Comparison of ENCODE assay signal across 35 cellular contexts in genomic region chr15:24977686-24978085, GRCh38. TPM values are rescaled to one million over a fixed set of nuclear protein-coding genes. Genes with fewer than 3 reads are reported as not detected.
"Had no signal": no experiment of that assay in that cellular context is flagged by ENCODE, and none has a peak within 500 bp of the region (broad histone marks: within the 10 kb centered on the region; RNA-seq: fewer than 3 reads in every experiment).

No MANE protein-coding gene starts in this region.

- H3K4me1 ChIP-seq: ascending aorta had no signal

- H3K27ac ChIP-seq: ascending aorta, cardiac muscle cell, VCaP had no signal

- DNase-seq: activated CD4-positive, alpha-beta memory T cell treated with anti-CD3 and anti-CD28 coated beads for 36 hours; activated CD4-positive, alpha-beta T cell treated with anti-CD3 and anti-CD28 coated beads for 1 hour; activated CD4-positive, alpha-beta T cell treated with anti-CD3 and anti-CD28 coated beads for 36 hours; activated CD4-positive, alpha-beta T cell treated with anti-CD3 and anti-CD28 coated beads for 48 hours; activated CD4-positive, alpha-beta T cell treated with anti-CD3 and anti-CD28 coated beads, Interleukin-2, amount 10 ng/mL, durations not matched to agents 7 days and 5 days; activated CD4-positive, CD25-positive, alpha-beta regulatory T cell; activated CD8-positive, alpha-beta memory T cell treated with anti-CD3 and anti-CD28 coated beads, Interleukin-2, amount 50 U/mL, for 4 hours; activated CD8-positive, alpha-beta T cell treated with anti-CD3 and anti-CD28 coated beads for 36 hours; activated effector memory CD4-positive, alpha-beta T cell treated with Interleukin-2 at 50 U/mL for 16 hours; activated gamma-delta T cell; activated naive CD4-positive, alpha-beta T cell treated with anti-CD3 and anti-CD28 coated beads, Interleukin-2, amount 10 ng/mL, durations not matched to agents 7 days and 5 days; activated naive CD4-positive, alpha-beta T cell treated with Interleukin-2 at 50 U/mL for 16 hours; activated naive CD8-positive, alpha-beta T cell treated with anti-CD3 and anti-CD28 coated beads, Interleukin-2, amount 10 ng/mL, durations not matched to agents 7 days and 5 days; activated naive CD8-positive, alpha-beta T cell treated with anti-CD3 and anti-CD28 coated beads, Interleukin-2, amount 50 U/mL, for 24 hours; activated T-cell treated with anti-CD3 and anti-CD28 coated beads for 4 hours; activated T-cell treated with anti-CD3 and anti-CD28 coated beads, Interleukin-2, amount 50 U/mL, for 24 hours; activated T-cell treated with anti-CD3 and anti-CD28 coated beads, Interleukin-2, amount 50 U/mL, for 48 hours; amygdala; anterior cingulate cortex; caudate nucleus; cerebellar nuclear complex; T-helper 1 cell; T-helper 2 cell; T-helper 9 cell had no signal

- H3K27ac Mint-ChIP-seq: activated CD4-positive, alpha-beta memory T cell treated with anti-CD3 and anti-CD28 coated beads for 36 hours; activated CD4-positive, alpha-beta T cell treated with anti-CD3 and anti-CD28 coated beads for 36 hours; activated CD4-positive, alpha-beta T cell treated with anti-CD3 and anti-CD28 coated beads, Interleukin-2, amount 10 ng/mL, durations not matched to agents 7 days and 5 days; activated CD8-positive, alpha-beta T cell treated with anti-CD3 and anti-CD28 coated beads for 36 hours; activated naive CD4-positive, alpha-beta T cell treated with anti-CD3 and anti-CD28 coated beads, Interleukin-2, amount 10 ng/mL, durations not matched to agents 7 days and 5 days; activated naive CD4-positive, alpha-beta T cell treated with anti-CD3 and anti-CD28 coated beads, Interleukin-2, amount 50 U/mL, for 24 hours; activated naive CD8-positive, alpha-beta T cell; activated naive CD8-positive, alpha-beta T cell treated with anti-CD3 and anti-CD28 coated beads, Interleukin-2, amount 10 ng/mL, durations not matched to agents 7 days and 5 days; activated naive CD8-positive, alpha-beta T cell treated with anti-CD3 and anti-CD28 coated beads, Interleukin-2, amount 50 U/mL, for 24 hours; activated T-cell treated with anti-CD3 and anti-CD28 coated beads, Interleukin-2, amount 50 U/mL, for 24 hours; activated T-helper 2 cell treated with anti-CD3 and anti-CD28 coated beads, Interferon-gamma antibody, Interleukin-2, Interleukin-4, amounts not matched to agents 10 μg/mL and 5 μg/mL and 100 μg/mL, durations not matched to agents 14 hours and 24 hours and 36 hours; brain; T-helper 1 cell treated with Interleukin-12 subunit alpha and Interleukin-12 subunit beta and Interleukin-4 antibody, amounts not matched to agents 30 μg/mL and 1 μg/mL, for 36 hours; T-helper 2 cell treated with Interferon-gamma antibody and Interleukin-4, amounts not matched to agents 5 μg/mL and 100 μg/mL, for 36 hours had no signal

- H3K4me3 Mint-ChIP-seq: activated CD4-positive, alpha-beta memory T cell treated with anti-CD3 and anti-CD28 coated beads for 36 hours; activated CD4-positive, alpha-beta T cell treated with anti-CD3 and anti-CD28 coated beads for 36 hours; activated CD4-positive, alpha-beta T cell treated with anti-CD3 and anti-CD28 coated beads, Interleukin-2, amount 10 ng/mL, durations not matched to agents 7 days and 5 days; activated CD8-positive, alpha-beta T cell treated with anti-CD3 and anti-CD28 coated beads for 36 hours; activated naive CD4-positive, alpha-beta T cell treated with anti-CD3 and anti-CD28 coated beads, Interleukin-2, amount 10 ng/mL, durations not matched to agents 7 days and 5 days; activated naive CD4-positive, alpha-beta T cell treated with anti-CD3 and anti-CD28 coated beads, Interleukin-2, amount 50 U/mL, for 24 hours; activated naive CD8-positive, alpha-beta T cell; activated naive CD8-positive, alpha-beta T cell treated with anti-CD3 and anti-CD28 coated beads, Interleukin-2, amount 10 ng/mL, durations not matched to agents 7 days and 5 days; activated naive CD8-positive, alpha-beta T cell treated with anti-CD3 and anti-CD28 coated beads, Interleukin-2, amount 50 U/mL, for 24 hours; activated T-cell treated with anti-CD3 and anti-CD28 coated beads, Interleukin-2, amount 50 U/mL, for 24 hours; brain; central memory CD8-positive, alpha-beta T cell; T-helper 1 cell treated with Interleukin-12 subunit alpha and Interleukin-12 subunit beta and Interleukin-4 antibody, amounts not matched to agents 30 μg/mL and 1 μg/mL, for 36 hours; T-helper 2 cell treated with Interferon-gamma antibody and Interleukin-4, amounts not matched to agents 5 μg/mL and 100 μg/mL, for 36 hours had no signal

- H3K4me1 Mint-ChIP-seq: activated CD4-positive, alpha-beta T cell treated with anti-CD3 and anti-CD28 coated beads for 36 hours; activated CD4-positive, alpha-beta T cell treated with anti-CD3 and anti-CD28 coated beads, Interleukin-2, amount 10 ng/mL, durations not matched to agents 7 days and 5 days; activated naive CD4-positive, alpha-beta T cell treated with anti-CD3 and anti-CD28 coated beads, Interleukin-2, amount 10 ng/mL, durations not matched to agents 7 days and 5 days; activated naive CD4-positive, alpha-beta T cell treated with anti-CD3 and anti-CD28 coated beads, Interleukin-2, amount 50 U/mL, for 24 hours; activated naive CD8-positive, alpha-beta T cell treated with anti-CD3 and anti-CD28 coated beads, Interleukin-2, amount 10 ng/mL, durations not matched to agents 7 days and 5 days; activated naive CD8-positive, alpha-beta T cell treated with anti-CD3 and anti-CD28 coated beads, Interleukin-2, amount 50 U/mL, for 24 hours; brain; central memory CD8-positive, alpha-beta T cell had no signal

- H3K27me3 ChIP-seq: ascending aorta, cardiac muscle cell had no signal

- ATAC-seq: activated CD4-positive, alpha-beta T cell treated with anti-CD3 and anti-CD28 coated beads for 36 hours; activated CD4-positive, CD25-positive, alpha-beta regulatory T cell treated with anti-CD3 and anti-CD28 coated beads, Interleukin-2, amount 50 U/mL, for 24 hours; activated CD8-positive, alpha-beta T cell treated with anti-CD3 and anti-CD28 coated beads for 36 hours; activated naive CD8-positive, alpha-beta T cell treated with anti-CD3 and anti-CD28 coated beads, Interleukin-2, amount 50 U/mL, for 24 hours had no signal

- H3K27me3 Mint-ChIP-seq: activated CD4-positive, alpha-beta memory T cell treated with anti-CD3 and anti-CD28 coated beads for 36 hours; activated CD4-positive, alpha-beta T cell treated with anti-CD3 and anti-CD28 coated beads for 36 hours; activated CD4-positive, alpha-beta T cell treated with anti-CD3 and anti-CD28 coated beads, Interleukin-2, amount 10 ng/mL, durations not matched to agents 7 days and 5 days; activated CD8-positive, alpha-beta T cell treated with anti-CD3 and anti-CD28 coated beads for 36 hours; activated naive CD4-positive, alpha-beta T cell treated with anti-CD3 and anti-CD28 coated beads, Interleukin-2, amount 10 ng/mL, durations not matched to agents 7 days and 5 days; activated naive CD4-positive, alpha-beta T cell treated with anti-CD3 and anti-CD28 coated beads, Interleukin-2, amount 50 U/mL, for 24 hours; activated naive CD8-positive, alpha-beta T cell; activated naive CD8-positive, alpha-beta T cell treated with anti-CD3 and anti-CD28 coated beads, Interleukin-2, amount 10 ng/mL, durations not matched to agents 7 days and 5 days; activated naive CD8-positive, alpha-beta T cell treated with anti-CD3 and anti-CD28 coated beads, Interleukin-2, amount 50 U/mL, for 24 hours; activated T-cell treated with anti-CD3 and anti-CD28 coated beads, Interleukin-2, amount 50 U/mL, for 24 hours; central memory CD8-positive, alpha-beta T cell had no signal

- H3K4me3 ChIP-seq: ascending aorta, cardiac muscle cell had no signal

RNA-seq across cellular contexts. Expression of gene SNURF, which starts 22.9 kb away (rescaled TPM):
- total RNA-seq: ascending aorta had no signal
